10 cellular contexts compared by ENCODE assay signal in the genomic region with DNA sequence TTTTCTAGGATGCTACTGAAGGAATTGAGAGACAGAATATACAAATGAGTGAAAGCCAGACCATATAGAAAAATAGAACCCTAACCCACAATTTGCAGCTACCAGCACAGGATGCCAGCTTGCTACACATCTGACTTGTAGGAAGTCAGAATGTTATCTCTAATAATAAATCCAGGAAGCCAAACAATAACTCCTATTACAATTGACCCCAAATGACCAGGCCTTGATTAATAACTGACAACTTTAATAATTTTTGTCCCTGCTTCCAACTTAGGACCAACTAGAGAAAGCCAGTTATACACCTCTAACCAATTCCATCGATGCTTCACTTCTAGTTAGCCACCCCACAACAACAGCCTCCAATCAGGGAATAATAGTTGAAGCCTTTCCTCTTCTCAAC.
DNase-seq lines count a peak whose midpoint lies in the region; ATAC-seq and TF ChIP-seq lines count a peak whose summit lies in the region.
"Had no signal": no experiment of that assay in that cellular context is flagged by ENCODE, and none has a peak within 500 bp of the region (broad histone marks: within the 10 kb centered on the region; RNA-seq: fewer than 3 reads in every experiment).

No MANE protein-coding gene starts in this region.

- peak overlapping the region; percentile 98 for H3K27ac Mint-ChIP-seq in CD8-positive, alpha-beta T cell
- no peak overlapping the region for H3K27ac Mint-ChIP-seq in endothelial cell (ENCODE audit: unreplicated experiment)

- H2BK12ac ChIP-seq in neuronal stem cell (ENCODE audit: low read length) (no peak overlapping the region), trophoblast cell (ENCODE audit: low read length) (no peak overlapping the region)

- H3K23ac ChIP-seq in neuronal stem cell (ENCODE audit: low read depth, low read length, poor library complexity) (no peak overlapping the region), trophoblast cell (ENCODE audit: low read length) (no peak overlapping the region)

- intact Hi-C loops in CD8-positive, alpha-beta T cell (cut with DNase I, micrococcal nuclease): loop anchor here in 1 of 2 experiments (2.0 to 10.0 kb wide), 9 partner anchors 14 to 1370 kb away; a partner anchor contains a TSS
- intact Hi-C loops in adrenal gland (cut with DNase I): no loop called here

- WGBS in adrenal gland, 4 donors: 50 to 64% (median 56%) methylated on average over 1 of the region's 1 CpG
- WGBS in neuronal stem cell (ENCODE audit: extremely low coverage in 2 of 2, insufficient read length in 2 of 2, insufficient replicate concordance in 1 of 2), 2 donors: no CpG with 5 or more reads among the region's 1 CpG
- WGBS in trophoblast cell (ENCODE audit: extremely low coverage, insufficient coverage, insufficient read length): no CpG with 5 or more reads among the region's 1 CpG

- H4K91ac ChIP-seq in neuronal stem cell (ENCODE audit: low read depth, low read length, poor library complexity) (no peak overlapping the region), trophoblast cell (ENCODE audit: low read depth, low read length) (no peak overlapping the region)

- H3K4me3 ChIP-seq in CD8-positive, alpha-beta T cell (ENCODE audit: low read depth, low read length): no peak overlapping the region
- no peak overlapping the region for H3K4me3 ChIP-seq in OCI-LY1 (ENCODE audit: low read depth, low read length, poor library complexity, severe bottlenecking)
- no peak overlapping the region for H3K4me3 ChIP-seq in adrenal gland
- no peak overlapping the region for H3K4me3 ChIP-seq in neuronal stem cell (ENCODE audit: low read length in 2 of 2)
- H3K4me3 ChIP-seq in trophoblast cell (ENCODE audit: low read depth, low read length): no peak overlapping the region
- H3K4me3 ChIP-seq: PC-9 had no signal

- no peaks in the 10 kb centered on the region for H3F3A ChIP-seq in OCI-LY1 (ENCODE audit: insufficient read depth, low read length)

- H3K18ac ChIP-seq in neuronal stem cell (ENCODE audit: low read length) (no peak overlapping the region), trophoblast cell (ENCODE audit: low read length) (no peak overlapping the region)

- H3K27ac ChIP-seq in CD8-positive, alpha-beta T cell (ENCODE audit: low read depth, low read length): peak overlapping the region; percentile 71
- H3K27ac ChIP-seq in OCI-LY1 (ENCODE audit: low read depth, low read length, poor library complexity, severe bottlenecking): no peak overlapping the region
- H3K27ac ChIP-seq in adrenal gland: peak overlapping the region in 3 of 5 donors; percentile 13 to 65 (median 46)
- no peak overlapping the region for H3K27ac ChIP-seq in neuronal stem cell (replicated peaks; ENCODE audit: low read length)
- H3K27ac ChIP-seq in trophoblast cell (ENCODE audit: low read depth, low read length): no peak overlapping the region
- H3K27ac ChIP-seq in foreskin keratinocyte: no peak overlapping the region
- H3K27ac ChIP-seq: PC-9 had no signal

- H3K9me3 ChIP-seq in CD8-positive, alpha-beta T cell (ENCODE audit: low read length): no peaks in the 10 kb centered on the region
- H3K9me3 ChIP-seq in OCI-LY1 (ENCODE audit: low read length) (0 out of 2 replicates have a peak, but pooled peaks cover 2% of the 10 kb centered on the region), adrenal gland (replicated peaks in 1 of 3) (no peaks in the 10 kb centered on the region), neuronal stem cell (replicated peaks in 1 of 2; ENCODE audit: control insufficient read depth in 2 of 2, insufficient read depth in 1 of 2, low read depth in 1 of 2, low read length in 2 of 2) (no peaks in the 10 kb centered on the region), trophoblast cell (ENCODE audit: insufficient read depth, low read depth, low read length) (no peaks in the 10 kb centered on the region)

- H3K36me3 ChIP-seq in CD8-positive, alpha-beta T cell (ENCODE audit: insufficient read depth, low read length): no peaks in the 10 kb centered on the region
- H3K36me3 ChIP-seq in OCI-LY1 (ENCODE audit: insufficient read depth, low read length) (no peaks in the 10 kb centered on the region), adrenal gland (replicated peaks in 1 of 2) (no peaks in the 10 kb centered on the region), neuronal stem cell (replicated peaks in 1 of 2; ENCODE audit: control insufficient read depth in 2 of 2, insufficient read depth in 2 of 2, low read length in 2 of 2) (no peaks in the 10 kb centered on the region), trophoblast cell (ENCODE audit: control insufficient read depth in 1 of 2, insufficient read depth in 2 of 2, low read length in 2 of 2) (no peaks in the 10 kb centered on the region)

- H3K4ac ChIP-seq in neuronal stem cell (ENCODE audit: low read length) (no peak overlapping the region), trophoblast cell (ENCODE audit: low read depth, low read length) (no peak overlapping the region)

- peak overlapping the region; percentile 75 for H3K4me3 Mint-ChIP-seq in CD8-positive, alpha-beta T cell
- no peak overlapping the region for H3K4me3 Mint-ChIP-seq in endothelial cell (ENCODE audit: unreplicated experiment)

- H2BK120ac ChIP-seq in neuronal stem cell (ENCODE audit: low read depth, low read length) (no peak overlapping the region), trophoblast cell (ENCODE audit: insufficient read depth, low read length, poor library complexity) (no peak overlapping the region)

- H3K4me1 ChIP-seq in CD8-positive, alpha-beta T cell (ENCODE audit: insufficient read depth, low read length): peaks cover 48% of the 10 kb centered on the region
- H3K4me1 ChIP-seq in OCI-LY1 (ENCODE audit: insufficient read depth, low read length, severe bottlenecking): peaks cover 13% of the 10 kb centered on the region
- peaks cover 0 to 6% of the 10 kb centered on the region in 2 donors for H3K4me1 ChIP-seq in adrenal gland (replicated peaks in 1 of 2)
- H3K4me1 ChIP-seq in neuronal stem cell (ENCODE audit: control insufficient read depth in 2 of 2, insufficient read depth in 1 of 2, low read depth in 1 of 2, low read length in 2 of 2): peaks cover 0 to 7% of the 10 kb centered on the region in 2 donors
- no peaks in the 10 kb centered on the region for H3K4me1 ChIP-seq in trophoblast cell (ENCODE audit: control insufficient read depth in 1 of 2, insufficient read depth in 2 of 2, low read length in 2 of 2)
- H3K4me1 ChIP-seq in foreskin keratinocyte: no peaks in the 10 kb centered on the region

- H3K36me3 Mint-ChIP-seq in CD8-positive, alpha-beta T cell: no peaks in the 10 kb centered on the region
- no peaks in the 10 kb centered on the region for H3K36me3 Mint-ChIP-seq in endothelial cell (ENCODE audit: low read depth, unreplicated experiment)

- H3K4me1 Mint-ChIP-seq in CD8-positive, alpha-beta T cell (ENCODE audit: low read depth): peaks cover 65% of the 10 kb centered on the region
- H3K4me1 Mint-ChIP-seq in endothelial cell (ENCODE audit: unreplicated experiment): peaks cover 38% of the 10 kb centered on the region

- no peak overlapping the region for H3K9ac ChIP-seq in OCI-LY1 (ENCODE audit: low read length)
- H3K9ac ChIP-seq in neuronal stem cell (ENCODE audit: low read depth, low read length, poor library complexity): no peak overlapping the region
- H3K9ac ChIP-seq in trophoblast cell (ENCODE audit: low read length): no peak overlapping the region

- no peak for DNase-seq in CD8-positive, alpha-beta T cell
- DNase-seq in adrenal gland (no peak), neuronal stem cell (ENCODE audit: low spot score) (no peak), trophoblast cell (no peak), endothelial cell (ENCODE audit: low spot score) (no peak), foreskin keratinocyte (no peak)
- DNase-seq: activated CD8-positive, alpha-beta memory T cell treated with anti-CD3 and anti-CD28 coated beads, Interleukin-2, amount 50 U/mL, for 4 hours; PC-9; stimulated activated CD4-positive, alpha-beta T cell treated with anti-CD3 and anti-CD28 coated beads, Interleukin-4, amount 100 ng/mL, for 4 hours had no signal

- H3K27me3 Mint-ChIP-seq in CD8-positive, alpha-beta T cell (ENCODE audit: low read depth): no peaks in the 10 kb centered on the region
- H3K27me3 Mint-ChIP-seq in endothelial cell (ENCODE audit: unreplicated experiment): no peaks in the 10 kb centered on the region

- H4K20me1 ChIP-seq in OCI-LY1 (ENCODE audit: insufficient read depth, low read length): no peaks in the 10 kb centered on the region

- H3K9me3 Mint-ChIP-seq in CD8-positive, alpha-beta T cell: no peaks in the 10 kb centered on the region
- H3K9me3 Mint-ChIP-seq in endothelial cell (ENCODE audit: unreplicated experiment): no peaks in the 10 kb centered on the region

- no peaks in the 10 kb centered on the region for H3K27me3 ChIP-seq in CD8-positive, alpha-beta T cell (ENCODE audit: insufficient read depth, low read length)
- H3K27me3 ChIP-seq in OCI-LY1 (ENCODE audit: insufficient read depth, low read length): no peaks in the 10 kb centered on the region
- H3K27me3 ChIP-seq in adrenal gland: no peaks in the 10 kb centered on the region
- no peaks in the 10 kb centered on the region for H3K27me3 ChIP-seq in neuronal stem cell (ENCODE audit: control insufficient read depth in 3 of 3, insufficient read depth in 3 of 3, low read depth in 1 of 3, low read length in 3 of 3)
- no peaks in the 10 kb centered on the region for H3K27me3 ChIP-seq in trophoblast cell (ENCODE audit: insufficient read depth, low read length)
- H3K27me3 ChIP-seq in foreskin keratinocyte: no peaks in the 10 kb centered on the region

- no peak overlapping the region for H2BK15ac ChIP-seq in neuronal stem cell (ENCODE audit: low read length)

- no peak overlapping the region for H3K14ac ChIP-seq in neuronal stem cell (ENCODE audit: low read length)
- no peak overlapping the region for H3K14ac ChIP-seq in trophoblast cell (ENCODE audit: low read length)

- POLR2A ChIA-PET in CD8-positive, alpha-beta T cell (lab: Charles Lee): interaction anchor here (1.0 to 1.2 kb wide), 2 partner anchors 24 to 330 kb away, joined by 3 to 4 read pairs; a partner anchor contains a TSS

- H3K79me1 ChIP-seq in neuronal stem cell (ENCODE audit: low read depth, low read length) (no peaks in the 10 kb centered on the region), trophoblast cell (ENCODE audit: low read length) (peaks cover 3% of the 10 kb centered on the region)

- H3K4me2 ChIP-seq in OCI-LY1 (ENCODE audit: low read length): no peak overlapping the region
- no peak overlapping the region for H3K4me2 ChIP-seq in neuronal stem cell (ENCODE audit: insufficient read depth, low read length, poor library complexity, severe bottlenecking)
- H3K4me2 ChIP-seq in trophoblast cell (ENCODE audit: low read length): no peak overlapping the region
- H3K4me2 ChIP-seq: PC-9 had no signal

- H3K9me2 ChIP-seq in OCI-LY1 (ENCODE audit: low read depth, low read length): no peaks in the 10 kb centered on the region

- no peaks in the 10 kb centered on the region for H3K79me2 ChIP-seq in OCI-LY1 (ENCODE audit: insufficient read depth, low read length)
- no peaks in the 10 kb centered on the region for H3K79me2 ChIP-seq in trophoblast cell (ENCODE audit: control insufficient read depth, insufficient read depth, low read length, poor library complexity)

- peak overlapping the region; percentile 100 for H2AFZ ChIP-seq in OCI-LY1 (ENCODE audit: low read length)
- H2AFZ ChIP-seq in neuronal stem cell (ENCODE audit: low read length): peak overlapping the region; percentile 94
- H2AFZ ChIP-seq in trophoblast cell (ENCODE audit: insufficient read depth, low read length, poor library complexity): no peak overlapping the region

- H2AK5ac ChIP-seq in neuronal stem cell (ENCODE audit: low read depth, low read length): no peak overlapping the region
- no peak overlapping the region for H2AK5ac ChIP-seq in trophoblast cell (ENCODE audit: low read length)

- no peak for TF ChIP-seq POLR2A in adrenal gland (IDR thresholded peaks at IDR 0.05)

- CTCF ChIA-PET in CD8-positive, alpha-beta T cell (lab: Charles Lee): interaction anchor here (1.3 kb wide), 1 partner anchor 95 kb away, joined by 3 read pairs; no protein-coding TSS in a partner anchor

- no peak for ATAC-seq in CD8-positive, alpha-beta T cell
- ATAC-seq in foreskin keratinocyte: no peak

- H2BK5ac ChIP-seq in neuronal stem cell (ENCODE audit: low read length): no peak overlapping the region
- no peak overlapping the region for H2BK5ac ChIP-seq in trophoblast cell (ENCODE audit: low read depth, low read length, poor library complexity)

- H4K12ac ChIP-seq in trophoblast cell (ENCODE audit: low read depth, low read length): no peak overlapping the region

- no peak overlapping the region for H4K8ac ChIP-seq in neuronal stem cell (ENCODE audit: low read depth, low read length)
- no peak overlapping the region for H4K8ac ChIP-seq in trophoblast cell (ENCODE audit: low read depth, low read length)

- no peak for TF ChIP-seq CTCF in CD8-positive, alpha-beta T cell (IDR thresholded peaks at IDR 0.05)
- TF ChIP-seq CTCF in OCI-LY1 (IDR thresholded peaks at IDR 0.05; ENCODE audit: low read length) (no peak), adrenal gland (IDR thresholded peaks at IDR 0.05) (no peak), endothelial cell (IDR thresholded peaks at IDR 0.05; ENCODE audit: unreplicated experiment) (no peak), foreskin keratinocyte (conservative IDR thresholded peaks at IDR 0.05) (no peak)

Comparison
In these comparisons a context has a peak if more than half of its experiments do, and no peak if none do; other contexts are left out.
1. H3K27ac ChIP-seq: peak in CD8-positive, alpha-beta T cell (single experiment) and adrenal gland (3 of 5); none in OCI-LY1 (single experiment), neuronal stem cell (single experiment), trophoblast cell (single experiment) and foreskin keratinocyte (single experiment).